In genomic region chr21:15968911-15969310, GRCh38 we compare ENCODE assay signal across 15 cellular contexts.
DNase-seq lines count a peak whose midpoint lies in the region.
"Had no signal": no experiment of that assay in that cellular context is flagged by ENCODE, and none has a peak within 500 bp of the region (broad histone marks: within the 10 kb centered on the region; RNA-seq: fewer than 3 reads in every experiment).

No MANE protein-coding gene starts in this region.

- no peak overlapping the region for H3K4me3 ChIP-seq in mesenchymal stem cell (ENCODE audit: insufficient read depth in 1 of 2, low read depth in 1 of 2, low read length in 2 of 2)
- H3K4me3 ChIP-seq: GM23248, HAP-1 had no signal

- H4K8ac ChIP-seq in mesenchymal stem cell (ENCODE audit: low read length), result no peak overlapping the region

- POLR2A ChIA-PET in activated CD4-positive, alpha-beta memory T cell treated with anti-CD3 and anti-CD28 coated beads, Interleukin-2, amount 10 ng/mL, durations not matched to agents 7 days and 5 days (lab: Charles Lee), result no interaction called here

- no peak overlapping the region for H4K91ac ChIP-seq in mesenchymal stem cell (ENCODE audit: low read length)

- no peak overlapping the region for H2BK5ac ChIP-seq in mesenchymal stem cell (ENCODE audit: low read depth, low read length, poor library complexity, severe bottlenecking)

- no peak overlapping the region for H3K18ac ChIP-seq in mesenchymal stem cell (ENCODE audit: low read depth in 1 of 2, low read length in 2 of 2)

- CTCF ChIA-PET in activated CD4-positive, alpha-beta memory T cell treated with anti-CD3 and anti-CD28 coated beads, Interleukin-2, amount 10 ng/mL, durations not matched to agents 7 days and 5 days (lab: Charles Lee), result no interaction called here

- no peak overlapping the region for H3K27ac Mint-ChIP-seq in activated CD4-positive, alpha-beta memory T cell treated with anti-CD3 and anti-CD28 coated beads, Interleukin-2, amount 10 ng/mL, durations not matched to agents 7 days and 5 days
- H3K27ac Mint-ChIP-seq: CD4-positive, alpha-beta T cell had no signal

- H3K4me1 Mint-ChIP-seq in activated CD4-positive, alpha-beta memory T cell treated with anti-CD3 and anti-CD28 coated beads, Interleukin-2, amount 10 ng/mL, durations not matched to agents 7 days and 5 days, result no peaks in the 10 kb centered on the region

- WGBS in mesenchymal stem cell, result 90% methylated on average over 1 of the region's 1 CpG

- H2BK12ac ChIP-seq in mesenchymal stem cell (ENCODE audit: low read length in 2 of 2), result no peak overlapping the region

- no peak overlapping the region for H2BK15ac ChIP-seq in mesenchymal stem cell (ENCODE audit: low read depth, poor library complexity, severe bottlenecking)

- H3K14ac ChIP-seq in mesenchymal stem cell (ENCODE audit: low read length in 2 of 2), result no peak overlapping the region

- H3K36me3 ChIP-seq in mesenchymal stem cell (ENCODE audit: control insufficient read depth in 1 of 2, insufficient read depth in 2 of 2, low read depth in 1 of 2, low read length in 2 of 2), result no peaks in the 10 kb centered on the region
- H3K36me3 ChIP-seq: HAP-1 had no signal

- H3K4me3 Mint-ChIP-seq in activated CD4-positive, alpha-beta memory T cell treated with anti-CD3 and anti-CD28 coated beads, Interleukin-2, amount 10 ng/mL, durations not matched to agents 7 days and 5 days, result no peak overlapping the region
- H3K4me3 Mint-ChIP-seq: CD4-positive, alpha-beta T cell had no signal

- no peak overlapping the region for H3K9ac ChIP-seq in mesenchymal stem cell (ENCODE audit: low read length)
- H3K9ac ChIP-seq: GM23248 had no signal

- H3K4me1 ChIP-seq in mesenchymal stem cell (ENCODE audit: control insufficient read depth, insufficient read depth, low read depth, low read length), result peaks cover 4% of the 10 kb centered on the region
- H3K4me1 ChIP-seq: Caco-2 had no signal

- no peaks in the 10 kb centered on the region for H3K9me3 ChIP-seq in mesenchymal stem cell (ENCODE audit: control insufficient read depth, low read length)
- H3K9me3 ChIP-seq: Caco-2, HAP-1 had no signal

- H3K9me3 Mint-ChIP-seq in activated CD4-positive, alpha-beta memory T cell treated with anti-CD3 and anti-CD28 coated beads, Interleukin-2, amount 10 ng/mL, durations not matched to agents 7 days and 5 days, result no peaks in the 10 kb centered on the region
- H3K9me3 Mint-ChIP-seq: CD4-positive, alpha-beta T cell had no signal

- peak overlapping the region; percentile 11 for H3K4me2 ChIP-seq in mesenchymal stem cell (ENCODE audit: low read length, poor library complexity, severe bottlenecking)

- intact Hi-C loops in posterior cingulate gyrus (cut with DNase I), result no loop called here

- no peaks in the 10 kb centered on the region for H3K79me1 ChIP-seq in mesenchymal stem cell (replicated peaks; ENCODE audit: low read length, poor library complexity, severe bottlenecking)

- peak overlapping the region; percentile 39 for H3K27ac ChIP-seq in mesenchymal stem cell (ENCODE audit: low read length, poor library complexity, severe bottlenecking)
- H3K27ac ChIP-seq: C4-2B, GM23248 had no signal

- DNase-seq in astrocyte of the hippocampus (ENCODE audit: low read depth, low spot score) (peak; percentile 14), mesenchymal stem cell (no peak), renal cortical epithelial cell (ENCODE audit: low read depth) (peak; percentile 81), posterior cingulate gyrus (no peak), GM19240 (ENCODE audit: insufficient read length, low spot score) (no peak)
- DNase-seq in activated CD4-positive, alpha-beta memory T cell treated with anti-CD3 and anti-CD28 coated beads, Interleukin-2, amount 10 ng/mL, durations not matched to agents 7 days and 5 days, result no peak
- DNase-seq: AML-193; Caco-2; CD4-positive, alpha-beta T cell; DMS153; DMS79; GDM1; GM23248 had no signal

- H2AFZ ChIP-seq in mesenchymal stem cell (ENCODE audit: low read depth, low read length), result no peak overlapping the region
- H2AFZ ChIP-seq: GM23248 had no signal

- H2AK5ac ChIP-seq in mesenchymal stem cell (ENCODE audit: low read length, severe bottlenecking), result peak overlapping the region; percentile 84

- H3K27me3 ChIP-seq in mesenchymal stem cell (ENCODE audit: control insufficient read depth in 1 of 2, insufficient read depth in 1 of 2, low read length in 2 of 2), result no peaks in the 10 kb centered on the region

- no peak overlapping the region for H3K23ac ChIP-seq in mesenchymal stem cell (ENCODE audit: low read length in 2 of 2)

- no peak overlapping the region for H3K4ac ChIP-seq in mesenchymal stem cell (ENCODE audit: low read depth in 1 of 2, low read length in 2 of 2)

- H3K27me3 Mint-ChIP-seq in activated CD4-positive, alpha-beta memory T cell treated with anti-CD3 and anti-CD28 coated beads, Interleukin-2, amount 10 ng/mL, durations not matched to agents 7 days and 5 days, result no peaks in the 10 kb centered on the region
- H3K27me3 Mint-ChIP-seq: CD4-positive, alpha-beta T cell had no signal

- H3K36me3 Mint-ChIP-seq in activated CD4-positive, alpha-beta memory T cell treated with anti-CD3 and anti-CD28 coated beads, Interleukin-2, amount 10 ng/mL, durations not matched to agents 7 days and 5 days (ENCODE audit: low read depth), result no peaks in the 10 kb centered on the region

- H2BK120ac ChIP-seq in mesenchymal stem cell (ENCODE audit: low read depth, low read length), result no peak overlapping the region

Comparison
In these comparisons a context has a peak if more than half of its experiments do, and no peak if none do; other contexts are left out.
1. DNase-seq: peak in astrocyte of the hippocampus (single experiment) and renal cortical epithelial cell (single experiment); none in mesenchymal stem cell (single experiment), posterior cingulate gyrus (0 of 10), activated CD4-positive, alpha-beta memory T cell treated with anti-CD3 and anti-CD28 coated beads, Interleukin-2, amount 10 ng/mL, durations not matched to agents 7 days and 5 days (single experiment) and GM19240 (single experiment).